Comparison of ENCODE assay signal across 10 cellular contexts in genomic region chr5:168712280-168712924, GRCh38.
DNase-seq lines count a peak whose midpoint lies in the region; ATAC-seq and TF ChIP-seq lines count a peak whose summit lies in the region.
"Had no signal": no experiment of that assay in that cellular context is flagged by ENCODE, and none has a peak within 500 bp of the region (broad histone marks: within the 10 kb centered on the region; RNA-seq: fewer than 3 reads in every experiment).

No MANE protein-coding gene starts in this region.

- no peak overlapping the region for H2BK20ac ChIP-seq in H9 (ENCODE audit: low read depth, low read length, poor library complexity, severe bottlenecking)

- H2AK5ac ChIP-seq in H9 (ENCODE audit: insufficient read length, low read length), result no peak overlapping the region

- H3K23me2 ChIP-seq in H9 (ENCODE audit: insufficient read length, low read depth, low read length, poor library complexity, severe bottlenecking), result no peaks in the 10 kb centered on the region

- TF ChIP-seq POLR2A in breast epithelium (IDR thresholded peaks at IDR 0.05), result no peak

- no peak overlapping the region for H3K23ac ChIP-seq in H9 (ENCODE audit: insufficient read length, low read depth, low read length)

- no TSS peak for BruUV-seq in MCF 10A (replicated peaks; lab: Mats Ljungman, UMichigan)

- no peaks in the 10 kb centered on the region for H4K20me1 ChIP-seq in H9 (ENCODE audit: control insufficient read depth, insufficient read depth, insufficient read length)

- CTCF ChIA-PET in MCF 10A (lab: Yijun Ruan, JAX), result interaction anchor here (0.9 to 3.4 kb wide), 4 partner anchors 9 to 869 kb away, joined by 3 to 14 read pairs (median 4); no protein-coding TSS in a partner anchor

- WGBS in aorta, 2 donors, result 44 to 54% methylated on average over 11 of the region's 11 CpGs
- WGBS in H9 (ENCODE audit: extremely low coverage, insufficient read length, low lambda C conversion rate), result no CpG with 5 or more reads among the region's 11 CpGs

- no peak overlapping the region for H3T11ph ChIP-seq in H9 (ENCODE audit: low read length)

- H3K27me3 ChIP-seq in breast epithelium, result no peaks in the 10 kb centered on the region
- H3K27me3 ChIP-seq in aorta (ENCODE audit: control insufficient read depth in 1 of 2, insufficient read depth in 2 of 2, low read length in 1 of 2), result no peaks in the 10 kb centered on the region
- H3K27me3 ChIP-seq in dorsolateral prefrontal cortex, result no peaks in the 10 kb centered on the region
- H3K27me3 ChIP-seq in H9 (ENCODE audit: insufficient read depth, low read length), result no peaks in the 10 kb centered on the region

- H3K9ac ChIP-seq in H9 (ENCODE audit: extremely low read depth, insufficient read length, low read length), result no peak overlapping the region

- intact Hi-C loops in MCF 10A (cut with micrococcal nuclease) (loop anchor here (2.0 kb wide), 1 partner anchor 266 kb away; no protein-coding TSS in a partner anchor), breast epithelium (cut with DNase I; ENCODE audit: low total_unique reads) (no loop called here), left ventricle myocardium superior (cut with micrococcal nuclease) (no loop called here), aorta (cut with DNase I) (loop anchor here in 1 of 2 donors (5.0 kb wide), 1 partner anchor 590 kb away; the partner anchor contains the start of gene SLIT3), dorsolateral prefrontal cortex (cut with DNase I) (no loop called here)

- H3K27ac ChIP-seq in breast epithelium (no peak overlapping the region), aorta (ENCODE audit: low read depth in 1 of 2, low read length in 2 of 2) (peak overlapping the region; percentile 3 to 6), dorsolateral prefrontal cortex (no peak overlapping the region), H9 (ENCODE audit: insufficient read length, low read depth, low read length) (no peak overlapping the region)

- no peak overlapping the region for H2AFZ ChIP-seq in H9 (ENCODE audit: low read length)

- no peak overlapping the region for H3K18ac ChIP-seq in H9 (ENCODE audit: insufficient read length, low read depth, low read length)

- H3K4me1 Mint-ChIP-seq in MCF 10A (ENCODE audit: insufficient read depth, unreplicated experiment) (peaks cover 17% of the 10 kb centered on the region), H9 (peaks cover 19 to 21% of the 10 kb centered on the region in 2 experiments)
- H3K4me1 Mint-ChIP-seq: B cell, T-cell had no signal

- no peak overlapping the region for H3K4me3 ChIP-seq in breast epithelium
- no peak overlapping the region for H3K4me3 ChIP-seq in aorta (ENCODE audit: low read length in 2 of 2)
- no peak overlapping the region for H3K4me3 ChIP-seq in dorsolateral prefrontal cortex

- no peak overlapping the region for H2BK12ac ChIP-seq in H9 (ENCODE audit: insufficient read length, low read depth, low read length)

- H2BK15ac ChIP-seq in H9 (ENCODE audit: low read depth, low read length), result no peak overlapping the region

- no peak overlapping the region for H3K14ac ChIP-seq in H9 (ENCODE audit: insufficient read depth, low read length)

- no peak overlapping the region for H4K91ac ChIP-seq in H9 (ENCODE audit: insufficient read length, low read depth, low read length)

- H3K4me1 ChIP-seq in breast epithelium, result no peaks in the 10 kb centered on the region
- H3K4me1 ChIP-seq in aorta (ENCODE audit: control insufficient read depth in 1 of 2, insufficient read depth in 2 of 2, low read length in 2 of 2), result no peaks in the 10 kb centered on the region
- no peaks in the 10 kb centered on the region for H3K4me1 ChIP-seq in H9 (ENCODE audit: insufficient read depth, low read length)

- H3K27me3 Mint-ChIP-seq in MCF 10A (ENCODE audit: insufficient read depth, unreplicated experiment) (no peaks in the 10 kb centered on the region), H9 (ENCODE audit: low read depth) (no peaks in the 10 kb centered on the region)
- H3K27me3 Mint-ChIP-seq: B cell had no signal

- H3K4ac ChIP-seq in H9 (ENCODE audit: low read depth, low read length), result no peak overlapping the region

- ATAC-seq in left ventricle myocardium superior (peak; percentile 87), aorta (ENCODE audit: low FRiP score) (peak; percentile 72)
- ATAC-seq: T-cell had no signal

- no peak overlapping the region for H2BK5ac ChIP-seq in H9 (ENCODE audit: insufficient read length, low read length)

- H3K79me1 ChIP-seq in H9 (ENCODE audit: insufficient read depth, low read depth, low read length, poor library complexity, severe bottlenecking), result no peaks in the 10 kb centered on the region

- no peak overlapping the region for H3K56ac ChIP-seq in H9 (ENCODE audit: insufficient read length, low read depth, low read length)

- no peaks in the 10 kb centered on the region for H3K9me3 ChIP-seq in breast epithelium
- H3K9me3 ChIP-seq in aorta (ENCODE audit: control insufficient read depth, low read length), result no peaks in the 10 kb centered on the region
- H3K9me3 ChIP-seq in H9 (ENCODE audit: control insufficient read depth, low read depth, low read length), result no peaks in the 10 kb centered on the region

- TF ChIP-seq CTCF in MCF 10A (IDR thresholded peaks at IDR 0.05; ENCODE audit: unreplicated experiment) (no peak), breast epithelium (IDR thresholded peaks at IDR 0.05) (no peak), dorsolateral prefrontal cortex (IDR thresholded peaks at IDR 0.05 in 54 of 56, conservative IDR thresholded peaks at IDR 0.05 in 2 of 56; ENCODE audit: low read depth in 1 of 56, partially characterized antibody in 56 of 56) (no peak), H9 (conservative IDR thresholded peaks at IDR 0.05) (no peak)

- H4K5ac ChIP-seq in H9 (ENCODE audit: insufficient read length, low read depth, low read length), result no peak overlapping the region

- POLR2A ChIA-PET in MCF 10A (lab: Yijun Ruan, JAX), result interaction anchor here (0.7 kb wide), 2 partner anchors 852 to 885 kb away, joined by 3 to 4 read pairs; no protein-coding TSS in a partner anchor

- H3K4me2 ChIP-seq in H9 (ENCODE audit: insufficient read depth, insufficient read length, low read length), result no peak overlapping the region

- H3K36me3 Mint-ChIP-seq in MCF 10A (ENCODE audit: insufficient read depth, unreplicated experiment) (no peaks in the 10 kb centered on the region), H9 (ENCODE audit: insufficient read depth in 1 of 3, low read depth in 3 of 3) (no peaks in the 10 kb centered on the region)
- H3K36me3 Mint-ChIP-seq: T-cell had no signal

- H3K27ac Mint-ChIP-seq in MCF 10A (ENCODE audit: low read depth, unreplicated experiment) (peak overlapping the region; percentile 70), H9 (peak overlapping the region in 1 of 3 experiments; percentile 32; a peak in 2 of 7 replicates)
- H3K27ac Mint-ChIP-seq: B cell, T-cell had no signal

- H3K79me2 ChIP-seq in H9 (ENCODE audit: insufficient read depth, low read length), result no peaks in the 10 kb centered on the region

- H3K9me3 Mint-ChIP-seq in MCF 10A (ENCODE audit: unreplicated experiment), result no peaks in the 10 kb centered on the region
- H3K9me3 Mint-ChIP-seq in H9, result no peaks in the 10 kb centered on the region
- H3K9me3 Mint-ChIP-seq: T-cell had no signal

- no peak overlapping the region for H2BK120ac ChIP-seq in H9 (ENCODE audit: low read depth, low read length, poor library complexity, severe bottlenecking)

- H4K8ac ChIP-seq in H9 (replicated peaks; ENCODE audit: insufficient read length, low read depth, low read length), result no peak overlapping the region

- H3K36me3 ChIP-seq in breast epithelium, result no peaks in the 10 kb centered on the region
- H3K36me3 ChIP-seq in aorta (ENCODE audit: control insufficient read depth in 1 of 2, insufficient read depth in 2 of 2, low read length in 1 of 2), result no peaks in the 10 kb centered on the region

- H3K4me3 Mint-ChIP-seq in MCF 10A (ENCODE audit: unreplicated experiment), result no peak overlapping the region
- H3K4me3 Mint-ChIP-seq in H9, result no peak overlapping the region
- H3K4me3 Mint-ChIP-seq: B cell, T-cell had no signal

- DNase-seq in MCF 10A (ENCODE audit: unreplicated experiment) (peak; percentile 87), breast epithelium (ENCODE audit: low spot score in 2 of 2) (no peak), amniotic epithelial cell (ENCODE audit: low read depth) (peak; percentile 88), left ventricle myocardium superior (no peak), aorta (peak in 1 of 2 donors; percentile 67), dorsolateral prefrontal cortex (no peak), NCI-H146 treated with DMSO at 0.1 percent for 48 hours (lab: John Stamatoyannopoulos, UW; ENCODE audit: unreplicated experiment) (no peak), H9 (no peak)
- DNase-seq: T-cell had no signal

Comparison
In these comparisons a context has a peak if more than half of its experiments do, and no peak if none do; other contexts are left out.
1. DNase-seq: peak in MCF 10A (single experiment) and amniotic epithelial cell (single experiment); none in breast epithelium (0 of 2), left ventricle myocardium superior (single experiment), dorsolateral prefrontal cortex (0 of 10), NCI-H146 treated with DMSO at 0.1 percent for 48 hours (single experiment) and H9 (single experiment).
2. H3K27ac ChIP-seq: peak in aorta (2 of 2); none in breast epithelium (0 of 2), dorsolateral prefrontal cortex (0 of 59) and H9 (single experiment).